7 cellular contexts compared by ENCODE assay signal in genomic region chr14:22822619-22823551, GRCh38. TPM values are rescaled to one million over a fixed set of nuclear protein-coding genes. Genes with fewer than 3 reads are reported as not detected.
DNase-seq lines count a peak whose midpoint lies in the region; ATAC-seq and TF ChIP-seq lines count a peak whose summit lies in the region.

No MANE protein-coding gene starts in this region.

- H3K9ac ChIP-seq in neuronal stem cell (ENCODE audit: low read depth, low read length, poor library complexity) (peak overlapping the region; percentile 89), subcutaneous abdominal adipose tissue (ENCODE audit: low read length in 5 of 5) (peak overlapping the region in 3 of 5 donors; percentile 47 to 64 (median 55))

- H3K18ac ChIP-seq in neuronal stem cell (ENCODE audit: low read length), result peak overlapping the region; percentile 98

- H3K79me2 ChIP-seq in OCI-LY7 (ENCODE audit: insufficient read depth, low read depth, low read length), result no peaks in the 10 kb centered on the region

- no peaks in the 10 kb centered on the region for H3K79me1 ChIP-seq in neuronal stem cell (ENCODE audit: low read depth, low read length)

- H3K9me3 ChIP-seq in OCI-LY7 (ENCODE audit: low read length) (no peaks in the 10 kb centered on the region), neuronal stem cell (replicated peaks in 1 of 2; ENCODE audit: control insufficient read depth in 2 of 2, insufficient read depth in 1 of 2, low read depth in 1 of 2, low read length in 2 of 2) (no peaks in the 10 kb centered on the region), subcutaneous abdominal adipose tissue (ENCODE audit: control insufficient read depth in 5 of 5, low read length in 5 of 5) (no peaks in the 10 kb centered on the region)

- H4K8ac ChIP-seq in neuronal stem cell (ENCODE audit: low read depth, low read length), result no peak overlapping the region

- WGBS in neuronal stem cell (ENCODE audit: extremely low coverage in 2 of 2, insufficient read length in 2 of 2, insufficient replicate concordance in 1 of 2), 2 donors, result no CpG with 5 or more reads among the region's 41 CpGs

- H2AK5ac ChIP-seq in neuronal stem cell (ENCODE audit: low read depth, low read length), result no peak overlapping the region

- peaks cover 13% of the 10 kb centered on the region for H3K27me3 Mint-ChIP-seq in activated T-helper 17 cell treated with anti-CD3 and anti-CD28 coated beads, Interleukin-2, amount 50 U/mL, for 72 hours

- BruUV-seq in OCI-LY7 (replicated peaks; lab: Mats Ljungman, UMichigan), result no TSS peak

- intact Hi-C loops in OCI-LY7 (cut with micrococcal nuclease; ENCODE audit: unreplicated experiment), result loop anchor here (1.0 to 5.0 kb wide), 3 partner anchors 30 to 78 kb away; partner anchors contain the start of gene LRP10

- H3K4ac ChIP-seq in neuronal stem cell (ENCODE audit: low read length), result no peak overlapping the region

- no peak overlapping the region for H2BK15ac ChIP-seq in neuronal stem cell (ENCODE audit: low read length)

- H3K4me3 Mint-ChIP-seq in activated T-helper 17 cell treated with anti-CD3 and anti-CD28 coated beads, Interleukin-2, amount 50 U/mL, for 72 hours, result peak overlapping the region; percentile 54

- peak; percentile 49 for ATAC-seq in HG02642 (IDR thresholded peaks at IDR 0.05; ENCODE audit: poor library complexity, unreplicated experiment)
- peak; percentile 76 for ATAC-seq in activated T-helper 17 cell treated with anti-CD3 and anti-CD28 coated beads, Interleukin-2, amount 50 U/mL, for 72 hours (replicated peaks)

- H3K23ac ChIP-seq in neuronal stem cell (ENCODE audit: low read depth, low read length, poor library complexity), result peak overlapping the region; percentile 68

- H2BK120ac ChIP-seq in neuronal stem cell (ENCODE audit: low read depth, low read length), result no peak overlapping the region

- no peak overlapping the region for H3K27ac Mint-ChIP-seq in activated T-helper 17 cell treated with anti-CD3 and anti-CD28 coated beads, Interleukin-2, amount 50 U/mL, for 72 hours

- TF ChIP-seq CTCF in GM10248 (IDR thresholded peaks at IDR 0.05; ENCODE audit: control extremely low read depth, extremely low read depth, low read depth, missing control alignments), result peak; percentile 89
- peak; percentile 90 for TF ChIP-seq CTCF in OCI-LY7 (conservative IDR thresholded peaks at IDR 0.05; ENCODE audit: low read length)
- TF ChIP-seq CTCF in fibroblast of villous mesenchyme (IDR thresholded peaks at IDR 0.05; ENCODE audit: insufficient read depth, low read depth, low read length), result peak; percentile 85

- H2BK5ac ChIP-seq in neuronal stem cell (ENCODE audit: low read length), result no peak overlapping the region

- POLR2A ChIA-PET in GM10248 (lab: Yijun Ruan, JAX) (no interaction called here), OCI-LY7 (lab: Charles Lee) (interaction anchor here (0.7 to 3.7 kb wide), 16 partner anchors 8 to 253 kb away, joined by 3 to 42 read pairs (median 4); partner anchors contain the start of genes DAD1, OXA1L and SLC7A7)

- H3K36me3 Mint-ChIP-seq in activated T-helper 17 cell treated with anti-CD3 and anti-CD28 coated beads, Interleukin-2, amount 50 U/mL, for 72 hours (ENCODE audit: low read depth), result no peaks in the 10 kb centered on the region

- H3K36me3 ChIP-seq in OCI-LY7 (ENCODE audit: insufficient read depth, low read length), result no peaks in the 10 kb centered on the region
- H3K36me3 ChIP-seq in neuronal stem cell (replicated peaks in 1 of 2; ENCODE audit: control insufficient read depth in 2 of 2, insufficient read depth in 2 of 2, low read length in 2 of 2), result no peaks in the 10 kb centered on the region
- no peaks in the 10 kb centered on the region for H3K36me3 ChIP-seq in subcutaneous abdominal adipose tissue (ENCODE audit: control insufficient read depth in 5 of 5, insufficient read depth in 5 of 5, low read length in 5 of 5)

- H3K9me3 Mint-ChIP-seq in activated T-helper 17 cell treated with anti-CD3 and anti-CD28 coated beads, Interleukin-2, amount 50 U/mL, for 72 hours, result no peaks in the 10 kb centered on the region

- no peak overlapping the region for H2BK12ac ChIP-seq in neuronal stem cell (ENCODE audit: low read length)

- peaks cover 5% of the 10 kb centered on the region for H3K4me1 Mint-ChIP-seq in activated T-helper 17 cell treated with anti-CD3 and anti-CD28 coated beads, Interleukin-2, amount 50 U/mL, for 72 hours

- H2AFZ ChIP-seq in OCI-LY7 (ENCODE audit: low read length) (peak overlapping the region; percentile 84), neuronal stem cell (ENCODE audit: low read length) (peak overlapping the region; percentile 74)

- DNase-seq in GM10248 (ENCODE audit: extremely low spot score) (peak; percentile 74), OCI-LY7 (ENCODE audit: low spot score) (peak; percentile 83), fibroblast of villous mesenchyme (ENCODE audit: low read depth) (peak; percentile 91), neuronal stem cell (ENCODE audit: low spot score) (peak; percentile 89)

- H3K4me3 ChIP-seq in OCI-LY7 (ENCODE audit: low read depth, low read length, poor library complexity, severe bottlenecking) (peak overlapping the region; percentile 58), fibroblast of villous mesenchyme (ENCODE audit: low read depth, low read length) (peak overlapping the region; percentile 40), neuronal stem cell (ENCODE audit: low read length in 2 of 2) (peak overlapping the region in 1 of 2 donors; percentile 77), subcutaneous abdominal adipose tissue (ENCODE audit: low read depth in 1 of 5, low read length in 5 of 5) (peak overlapping the region; percentile 19 to 52 (median 39))

- no peaks in the 10 kb centered on the region for H4K20me1 ChIP-seq in OCI-LY7 (ENCODE audit: insufficient read depth, low read length)

- CTCF ChIA-PET in GM10248 (lab: Yijun Ruan, JAX), result interaction anchor here (0.6 to 14.9 kb wide), 39 partner anchors 8 to 520 kb away, joined by 3 to 262 read pairs (median 6); partner anchors contain the start of genes DAD1, LRP10, MMP14 and OXA1L
- CTCF ChIA-PET in OCI-LY7 (lab: Charles Lee; ENCODE audit: unreplicated experiment), result interaction anchor here (0.6 to 1.8 kb wide), 8 partner anchors 11 to 38 kb away, joined by 3 to 15 read pairs (median 4); no protein-coding TSS in a partner anchor

- H3K9me2 ChIP-seq in OCI-LY7 (ENCODE audit: insufficient read depth, low read length), result no peaks in the 10 kb centered on the region

- H3K27me3 ChIP-seq in neuronal stem cell (ENCODE audit: control insufficient read depth in 3 of 3, insufficient read depth in 3 of 3, low read depth in 1 of 3, low read length in 3 of 3), result peaks cover 0 to 6% (median 3%) of the 10 kb centered on the region in 3 experiments
- H3K27me3 ChIP-seq in subcutaneous abdominal adipose tissue (ENCODE audit: control insufficient read depth in 5 of 5, insufficient read depth in 4 of 5, low read length in 5 of 5), result peaks cover 0 to 13% (median 0%) of the 10 kb centered on the region in 5 donors

- H3K4me2 ChIP-seq in OCI-LY7 (ENCODE audit: low read length) (peak overlapping the region; percentile 73), neuronal stem cell (ENCODE audit: insufficient read depth, low read length, poor library complexity, severe bottlenecking) (peak overlapping the region; percentile 85)

- H3K27ac ChIP-seq in OCI-LY7 (ENCODE audit: low read depth, low read length, poor library complexity, severe bottlenecking) (peak overlapping the region; percentile 82), neuronal stem cell (replicated peaks; ENCODE audit: low read length) (no peak overlapping the region), subcutaneous abdominal adipose tissue (ENCODE audit: low read depth, low read length) (no peak overlapping the region)

- H3K4me1 ChIP-seq in OCI-LY7 (ENCODE audit: insufficient read depth, low read length, poor library complexity, severe bottlenecking) (peaks cover 78% of the 10 kb centered on the region), neuronal stem cell (ENCODE audit: control insufficient read depth in 2 of 2, insufficient read depth in 1 of 2, low read depth in 1 of 2, low read length in 2 of 2) (peaks cover 0 to 11% of the 10 kb centered on the region in 2 donors), subcutaneous abdominal adipose tissue (ENCODE audit: control insufficient read depth in 5 of 5, insufficient read depth in 5 of 5, low read length in 5 of 5) (peaks cover 5 to 37% (median 24%) of the 10 kb centered on the region in 5 donors)

- no peak overlapping the region for H4K91ac ChIP-seq in neuronal stem cell (ENCODE audit: low read depth, low read length, poor library complexity)

- peak overlapping the region; percentile 78 for H3K14ac ChIP-seq in neuronal stem cell (ENCODE audit: low read length)

RNA-seq across cellular contexts. Expression of gene MRPL52, which starts 6.8 kb away (rescaled TPM):
- 100 and 126 TPM in 2 replicates for total RNA-seq in OCI-LY7 (2014; rRNA removed; shearing (Covaris generic))
- total RNA-seq in OCI-LY7 (2022), result 164 and 181 TPM in 2 replicates
- total RNA-seq in activated T-helper 17 cell treated with anti-CD3 and anti-CD28 coated beads, Interleukin-2, amount 50 U/mL, for 72 hours, result 100 to 1,000 TPM in 1 of 2 donors, 10 to 100 TPM in 1; 90.4 to 142 TPM
- 58.3 and 82.5 TPM in 2 replicates for total RNA-seq in fibroblast of villous mesenchyme
- 193 TPM for polyA plus RNA-seq in neuronal stem cell (2013, experiment 1 of 2)
- 197 TPM for polyA plus RNA-seq in neuronal stem cell (2013, experiment 2 of 2)

RNA-seq across cellular contexts. Expression of gene SLC7A7, which starts 7.7 kb away (rescaled TPM):
- 30.6 and 32.7 TPM in 2 replicates for total RNA-seq in OCI-LY7 (2014; rRNA removed; shearing (Covaris generic))
- total RNA-seq in OCI-LY7 (2022) (50.0 and 59.2 TPM in 2 replicates), fibroblast of villous mesenchyme (3.9 and 5.5 TPM in 2 replicates)
- total RNA-seq in activated T-helper 17 cell treated with anti-CD3 and anti-CD28 coated beads, Interleukin-2, amount 50 U/mL, for 72 hours, result under 1 TPM; 0.15 to 0.71 TPM
- 0.60 TPM for polyA plus RNA-seq in neuronal stem cell (2013, experiment 1 of 2)
- polyA plus RNA-seq in neuronal stem cell (2013, experiment 2 of 2), result 0.48 TPM

RNA-seq across cellular contexts. Expression of gene MMP14, which starts 13.5 kb away (rescaled TPM):
- total RNA-seq in OCI-LY7 (2014; rRNA removed; shearing (Covaris generic)), result 2.8 TPM in 2 replicates
- total RNA-seq in OCI-LY7 (2022) (9.0 and 11.9 TPM in 2 replicates), fibroblast of villous mesenchyme (188 and 327 TPM in 2 replicates)
- 1 to 10 TPM; 1.5 to 2.1 TPM for total RNA-seq in activated T-helper 17 cell treated with anti-CD3 and anti-CD28 coated beads, Interleukin-2, amount 50 U/mL, for 72 hours
- polyA plus RNA-seq in neuronal stem cell (2013, experiment 1 of 2), result 34.0 TPM
- 34.3 TPM for polyA plus RNA-seq in neuronal stem cell (2013, experiment 2 of 2)

RNA-seq across cellular contexts. Expression of gene LRP10, which starts 48.7 kb away (rescaled TPM):
- total RNA-seq in OCI-LY7 (2014; rRNA removed; shearing (Covaris generic)), result 19.0 and 25.5 TPM in 2 replicates
- 53.3 and 55.1 TPM in 2 replicates for total RNA-seq in OCI-LY7 (2022)
- total RNA-seq in activated T-helper 17 cell treated with anti-CD3 and anti-CD28 coated beads, Interleukin-2, amount 50 U/mL, for 72 hours, result 10 to 100 TPM; 61.3 to 78.1 TPM
- total RNA-seq in fibroblast of villous mesenchyme, result 104 and 108 TPM in 2 replicates
- polyA plus RNA-seq in neuronal stem cell (2013, experiment 1 of 2), result 4.7 TPM
- 4.6 TPM for polyA plus RNA-seq in neuronal stem cell (2013, experiment 2 of 2)

RNA-seq across cellular contexts. Expression of gene OXA1L, which starts 56.4 kb away (rescaled TPM):
- total RNA-seq in OCI-LY7 (2014; rRNA removed; shearing (Covaris generic)), result 128 and 153 TPM in 2 replicates
- total RNA-seq in OCI-LY7 (2022), result 141 and 150 TPM in 2 replicates
- total RNA-seq in activated T-helper 17 cell treated with anti-CD3 and anti-CD28 coated beads, Interleukin-2, amount 50 U/mL, for 72 hours, result 100 to 1,000 TPM; 110 to 152 TPM
- 37.6 and 45.7 TPM in 2 replicates for total RNA-seq in fibroblast of villous mesenchyme
- 157 TPM for polyA plus RNA-seq in neuronal stem cell (2013, experiment 1 of 2)
- 152 TPM for polyA plus RNA-seq in neuronal stem cell (2013, experiment 2 of 2)

Comparison
In these comparisons a context has a peak if more than half of its experiments do, and no peak if none do; other contexts are left out.
1. RNA of gene MMP14, which starts 13.5 kb away (total RNA-seq): 188 to 327 TPM in fibroblast of villous mesenchyme; 2.8 to 11.9 TPM in OCI-LY7 and 1.5 to 2.1 TPM in activated T-helper 17 cell treated with anti-CD3 and anti-CD28 coated beads, Interleukin-2, amount 50 U/mL, for 72 hours; every median in the first group is over 10 times any median in the second.
2. Peak in every context shown above with its lines, with median percentiles within 50 percentile points of each other: DNase-seq and CTCF ChIP-seq.